ENCODE assay signal across 1 cellular context in genomic region chrX:47649781-47650163, GRCh38.
TF ChIP-seq lines count a peak whose summit lies in the region.

No MANE protein-coding gene starts in this region.

TF ChIP-seq in K562, 482 proteins besides CTCF, POLR2A, EP300 and RAD21:
- TF ChIP-seq ZBTB40 (IDR thresholded peaks at IDR 0.05) = no peak
- TF ChIP-seq ZBTB40 (CRISPR knock-in tag; IDR thresholded peaks at IDR 0.05) = no peak
